8 cellular contexts compared by ENCODE assay signal in genomic region chr18:74598350-74599001, GRCh38. TPM values are rescaled to one million over a fixed set of nuclear protein-coding genes. Genes with fewer than 3 reads are reported as not detected.
DNase-seq lines count a peak whose midpoint lies in the region; ATAC-seq and TF ChIP-seq lines count a peak whose summit lies in the region.

No MANE protein-coding gene starts in this region.

- H3K18ac ChIP-seq in neuronal stem cell (ENCODE audit: low read length), result peak overlapping the region; percentile 53

- H3K79me1 ChIP-seq in neuronal stem cell (ENCODE audit: low read depth, low read length), result peaks cover 2% of the 10 kb centered on the region

- no peak overlapping the region for H2BK120ac ChIP-seq in neuronal stem cell (ENCODE audit: low read depth, low read length)

- peak; percentile 52 for TF ChIP-seq CTCF in CD8-positive, alpha-beta T cell (IDR thresholded peaks at IDR 0.05)
- TF ChIP-seq CTCF in OCI-LY3 (IDR thresholded peaks at IDR 0.05; ENCODE audit: low read depth, low read length), result peak; percentile 20; the same call in 1 of the 2 replicates
- peak; percentile 9 for TF ChIP-seq CTCF in fibroblast of pulmonary artery (IDR thresholded peaks at IDR 0.05; ENCODE audit: low read length, missing control alignments)

- no CpG with 5 or more reads among the region's 44 CpGs for WGBS in neuronal stem cell (ENCODE audit: extremely low coverage in 2 of 2, insufficient read length in 2 of 2, insufficient replicate concordance in 1 of 2), 2 donors

- peak overlapping the region; percentile 98 for H3K4me3 ChIP-seq in CD8-positive, alpha-beta T cell (ENCODE audit: low read depth, low read length)
- H3K4me3 ChIP-seq in OCI-LY3 (ENCODE audit: low read length) (peak overlapping the region; percentile 79), fibroblast of pulmonary artery (replicated peaks; ENCODE audit: low read depth, low read length) (peak overlapping the region; percentile 95), neuronal stem cell (ENCODE audit: low read length in 2 of 2) (peak overlapping the region; percentile 94 to 98)

- H4K91ac ChIP-seq in neuronal stem cell (ENCODE audit: low read depth, low read length, poor library complexity), result no peak overlapping the region

- H3K4me1 Mint-ChIP-seq in CD8-positive, alpha-beta T cell (ENCODE audit: low read depth), result peaks cover 55% of the 10 kb centered on the region

- peaks cover 25% of the 10 kb centered on the region for H3K4me1 ChIP-seq in CD8-positive, alpha-beta T cell (ENCODE audit: insufficient read depth, low read length)
- H3K4me1 ChIP-seq in OCI-LY3 (ENCODE audit: low read length) (peaks cover 22% of the 10 kb centered on the region), neuronal stem cell (ENCODE audit: control insufficient read depth in 2 of 2, insufficient read depth in 1 of 2, low read depth in 1 of 2, low read length in 2 of 2) (peaks cover 0 to 2% of the 10 kb centered on the region in 2 donors)

- no peak overlapping the region for H4K8ac ChIP-seq in neuronal stem cell (ENCODE audit: low read depth, low read length)

- peaks cover 2% of the 10 kb centered on the region; the same call in 1 of the 2 replicates for H4K20me1 ChIP-seq in OCI-LY3 (ENCODE audit: insufficient read depth, low read length)

- peaks cover 78% of the 10 kb centered on the region for H3K79me2 ChIP-seq in OCI-LY3 (ENCODE audit: low read length)

- H3K9ac ChIP-seq in OCI-LY3 (ENCODE audit: low read length) (peak overlapping the region; percentile 87), neuronal stem cell (ENCODE audit: low read depth, low read length, poor library complexity) (peak overlapping the region; percentile 79)

- H3K14ac ChIP-seq in neuronal stem cell (ENCODE audit: low read length), result peak overlapping the region; percentile 25

- H3K9me3 Mint-ChIP-seq in CD8-positive, alpha-beta T cell, result peaks cover 2% of the 10 kb centered on the region

- peak overlapping the region; percentile 95 for H3K4me3 Mint-ChIP-seq in CD8-positive, alpha-beta T cell

- peak overlapping the region; percentile 19 for H2BK5ac ChIP-seq in neuronal stem cell (ENCODE audit: low read length)

- no peaks in the 10 kb centered on the region for H3K36me3 ChIP-seq in CD8-positive, alpha-beta T cell (ENCODE audit: insufficient read depth, low read length)
- H3K36me3 ChIP-seq in OCI-LY3 (replicated peaks; ENCODE audit: low read depth, low read length) (peaks cover 26% of the 10 kb centered on the region), neuronal stem cell (replicated peaks in 1 of 2; ENCODE audit: control insufficient read depth in 2 of 2, insufficient read depth in 2 of 2, low read length in 2 of 2) (peaks cover 2 to 23% of the 10 kb centered on the region in 2 donors)

- H3K23ac ChIP-seq in neuronal stem cell (ENCODE audit: low read depth, low read length, poor library complexity), result no peak overlapping the region

- no peak overlapping the region for H2BK15ac ChIP-seq in neuronal stem cell (ENCODE audit: low read length)

- no peak overlapping the region for H2AK5ac ChIP-seq in neuronal stem cell (ENCODE audit: low read depth, low read length)

- peak overlapping the region; percentile 94 for H3K27ac ChIP-seq in CD8-positive, alpha-beta T cell (ENCODE audit: low read depth, low read length)
- H3K27ac ChIP-seq in OCI-LY3 (ENCODE audit: low read length) (peak overlapping the region; percentile 71), neuronal stem cell (replicated peaks; ENCODE audit: low read length) (peak overlapping the region; percentile 83)

- H3K27me3 ChIP-seq in CD8-positive, alpha-beta T cell (ENCODE audit: insufficient read depth, low read length), result no peaks in the 10 kb centered on the region
- H3K27me3 ChIP-seq in OCI-LY3 (ENCODE audit: low read depth, low read length), result no peaks in the 10 kb centered on the region
- no peaks in the 10 kb centered on the region for H3K27me3 ChIP-seq in neuronal stem cell (ENCODE audit: control insufficient read depth in 3 of 3, insufficient read depth in 3 of 3, low read depth in 1 of 3, low read length in 3 of 3)

- ATAC-seq in CD8-positive, alpha-beta T cell, result peak; percentile 70
- ATAC-seq in GM19324 (IDR thresholded peaks at IDR 0.05; ENCODE audit: low FRiP score, unreplicated experiment) (peak; percentile 70), HG03457 (IDR thresholded peaks at IDR 0.05; ENCODE audit: unreplicated experiment) (peak; percentile 48)

- peak overlapping the region; percentile 99 for H3K27ac Mint-ChIP-seq in CD8-positive, alpha-beta T cell

- no peaks in the 10 kb centered on the region for H3K27me3 Mint-ChIP-seq in CD8-positive, alpha-beta T cell (ENCODE audit: low read depth)

- H3K4ac ChIP-seq in neuronal stem cell (ENCODE audit: low read length), result no peak overlapping the region

- no peak overlapping the region for H2BK12ac ChIP-seq in neuronal stem cell (ENCODE audit: low read length)

- POLR2A ChIA-PET in CD8-positive, alpha-beta T cell (lab: Charles Lee), result interaction anchor here (0.8 to 2.8 kb wide), 15 partner anchors 11 to 612 kb away, joined by 3 to 23 read pairs (median 6); partner anchors contain the start of genes CNDP2, PTGR3, TIMM21 and TSHZ1

- H2AFZ ChIP-seq in OCI-LY3 (ENCODE audit: low read depth, low read length) (peak overlapping the region; percentile 91; the same call in 1 of the 2 replicates), neuronal stem cell (ENCODE audit: low read length) (peak overlapping the region; percentile 98)

- peak; percentile 38 to 84 (median 70) for DNase-seq in CD8-positive, alpha-beta T cell
- peak; percentile 58 for DNase-seq in activated T-helper 1 cell treated with Interleukin-2 at 50 U/mL for 16 hours (ENCODE audit: low read depth)
- peak; percentile 40 for DNase-seq in fibroblast of pulmonary artery (ENCODE audit: low read depth)
- peak; percentile 48 for DNase-seq in neuronal stem cell (ENCODE audit: low spot score)
- peak; percentile 20 for DNase-seq in superior temporal gyrus (ENCODE audit: extremely low spot score)

- H3K36me3 Mint-ChIP-seq in CD8-positive, alpha-beta T cell, result peaks cover 35% of the 10 kb centered on the region

- H3K9me3 ChIP-seq in CD8-positive, alpha-beta T cell (ENCODE audit: low read length), result no peaks in the 10 kb centered on the region
- no peaks in the 10 kb centered on the region; the same call in 1 of the 2 replicates for H3K9me3 ChIP-seq in OCI-LY3 (ENCODE audit: insufficient read depth, low read length)
- no peaks in the 10 kb centered on the region for H3K9me3 ChIP-seq in neuronal stem cell (replicated peaks in 1 of 2; ENCODE audit: control insufficient read depth in 2 of 2, insufficient read depth in 1 of 2, low read depth in 1 of 2, low read length in 2 of 2)

- intact Hi-C loops in CD8-positive, alpha-beta T cell (cut with DNase I, micrococcal nuclease), result loop anchor here (1.0 to 5.0 kb wide), 8 partner anchors 32 to 1894 kb away; no protein-coding TSS in a partner anchor

- peak overlapping the region; percentile 80 for H3K4me2 ChIP-seq in OCI-LY3 (ENCODE audit: low read length)
- peak overlapping the region; percentile 88 for H3K4me2 ChIP-seq in neuronal stem cell (ENCODE audit: insufficient read depth, low read length, poor library complexity, severe bottlenecking)

- CTCF ChIA-PET in CD8-positive, alpha-beta T cell (lab: Charles Lee), result interaction anchor here (0.6 to 1.9 kb wide), 6 partner anchors 9 to 47 kb away, joined by 3 to 5 read pairs (median 4); no protein-coding TSS in a partner anchor

RNA-seq across cellular contexts. Expression of gene ZNF407, which starts 0.8 kb away (rescaled TPM):
- total RNA-seq in CD8-positive, alpha-beta T cell, result 10 to 100 TPM; 18.4 to 18.5 TPM
- polyA plus RNA-seq in neuronal stem cell (2013, experiment 1 of 2), result 1.7 TPM
- polyA plus RNA-seq in neuronal stem cell (2013, experiment 2 of 2), result 1.8 TPM

Comparison
In these comparisons a context has a peak if more than half of its experiments do, and no peak if none do; other contexts are left out.
1. Peak in every context shown above with its lines: DNase-seq, ATAC-seq, H3K4me3 ChIP-seq and H3K27ac ChIP-seq.
2. DNase-seq: peak in every context shown above with its lines; median percentile 70 in CD8-positive, alpha-beta T cell; 58 in activated T-helper 1 cell treated with Interleukin-2 at 50 U/mL for 16 hours; 48 in neuronal stem cell; 40 in fibroblast of pulmonary artery; 20 in superior temporal gyrus.